ENCODE assay signal across 16 cellular contexts in genomic region chr1:85357817-85358216, GRCh38.
DNase-seq lines count a peak whose midpoint lies in the region; ATAC-seq, FAIRE-seq and TF ChIP-seq lines count a peak whose summit lies in the region.
"Had no signal": no experiment of that assay in that cellular context is flagged by ENCODE, and none has a peak within 500 bp of the region (broad histone marks: within the 10 kb centered on the region; RNA-seq: fewer than 3 reads in every experiment).

No MANE protein-coding gene starts in this region.

- H3K27ac Mint-ChIP-seq in activated naive CD8-positive, alpha-beta T cell treated with anti-CD3 and anti-CD28 coated beads, Interleukin-2, amount 50 U/mL, for 24 hours: no peak overlapping the region
- H3K27ac Mint-ChIP-seq: B cell; CD4-positive, alpha-beta T cell had no signal

- TF ChIP-seq EP300 in K562 (IDR thresholded peaks at IDR 0.05; ENCODE audit: low read length): no peak

- TF ChIP-seq CTCF in K562 (IDR thresholded peaks at IDR 0.05 in 2 of 3, conservative IDR thresholded peaks at IDR 0.05 in 1 of 3; ENCODE audit: insufficient read depth in 2 of 3, low read depth in 1 of 3, low read length in 3 of 3): no peak

- no peak overlapping the region for H3K9ac ChIP-seq in K562 (ENCODE audit: insufficient read depth in 1 of 2, low read depth in 2 of 2, low read length in 2 of 2)

- H3K9me3 ChIP-seq in K562 (replicated peaks; ENCODE audit: control insufficient read depth, insufficient read depth, low read depth, low read length): no peaks in the 10 kb centered on the region

- no peak overlapping the region for H3K4me3 ChIP-seq in K562

- FAIRE-seq in K562 (lab: Jason Lieb, UNC): no peak

- H3K4me1 Mint-ChIP-seq in activated naive CD8-positive, alpha-beta T cell treated with anti-CD3 and anti-CD28 coated beads, Interleukin-2, amount 50 U/mL, for 24 hours: no peaks in the 10 kb centered on the region
- H3K4me1 Mint-ChIP-seq: B cell had no signal

- intact Hi-C loops in K562 (cut with micrococcal nuclease): no loop called here

- CTCF ChIA-PET in K562 (lab: Yijun Ruan, JAX; ENCODE audit: low intra/inter-chr PET ratio): no interaction called here

- in situ Hi-C loops in K562 (cut with MboI): no loop called here

- no TSS peak for BruUV-seq in K562 (replicated peaks; lab: Mats Ljungman, UMichigan)

- H3K9me3 Mint-ChIP-seq in activated naive CD8-positive, alpha-beta T cell treated with anti-CD3 and anti-CD28 coated beads, Interleukin-2, amount 50 U/mL, for 24 hours: no peaks in the 10 kb centered on the region
- H3K9me3 Mint-ChIP-seq: CD4-positive, alpha-beta T cell had no signal

- 2% methylated on average over 2 of the region's 2 CpGs for WGBS in K562 (ENCODE audit: insufficient coverage, low coverage, missing lambda C conversion rate)

- POLR2A ChIA-PET in K562 (lab: Yijun Ruan, JAX): no interaction called here

- no peak overlapping the region for H3K27ac ChIP-seq in K562 (ENCODE audit: extremely low read depth, low read depth, low read length)

- no peaks in the 10 kb centered on the region for H3K27me3 Mint-ChIP-seq in activated naive CD8-positive, alpha-beta T cell treated with anti-CD3 and anti-CD28 coated beads, Interleukin-2, amount 50 U/mL, for 24 hours
- H3K27me3 Mint-ChIP-seq: B cell; CD4-positive, alpha-beta T cell had no signal

- H3K9me1 ChIP-seq in K562 (ENCODE audit: control insufficient read depth, insufficient read depth, low read length): no peaks in the 10 kb centered on the region

- no peak overlapping the region for H2AFZ ChIP-seq in K562 (ENCODE audit: low read depth, low read length)

- H3K36me3 ChIP-seq in K562 (ENCODE audit: control insufficient read depth, insufficient read depth, low read length): no peaks in the 10 kb centered on the region

- no peak for ATAC-seq in K562
- ATAC-seq in activated naive CD8-positive, alpha-beta T cell treated with anti-CD3 and anti-CD28 coated beads, Interleukin-2, amount 50 U/mL, for 24 hours: no peak

- no peaks in the 10 kb centered on the region for H3K27me3 ChIP-seq in K562 (ENCODE audit: control insufficient read depth in 2 of 2, insufficient read depth in 2 of 2, low read length in 2 of 2)

- H3K4me1 ChIP-seq in K562 (replicated peaks in 1 of 2; ENCODE audit: control insufficient read depth in 2 of 2, insufficient read depth in 2 of 2, low read length in 2 of 2): no peaks in the 10 kb centered on the region

- H3K36me3 Mint-ChIP-seq in activated naive CD8-positive, alpha-beta T cell treated with anti-CD3 and anti-CD28 coated beads, Interleukin-2, amount 50 U/mL, for 24 hours (ENCODE audit: low read depth): no peaks in the 10 kb centered on the region

- peak; percentile 43 for DNase-seq in NCI-H82 (lab: John Stamatoyannopoulos, UW)
- DNase-seq in NCI-H82 treated with DMSO at 0.1 percent for 48 hours (lab: John Stamatoyannopoulos, UW; ENCODE audit: unreplicated experiment): no peak
- DNase-seq in NAMALWA (ENCODE audit: low spot score): peak; percentile 11
- DNase-seq in K562 (ENCODE audit: extremely low read depth in 1 of 4, low spot score in 3 of 4): no peak
- DNase-seq in activated gamma-delta T cell (lab: John Stamatoyannopoulos, UW): no peak
- no peak for DNase-seq in activated naive CD8-positive, alpha-beta T cell treated with anti-CD3 and anti-CD28 coated beads, Interleukin-2, amount 50 U/mL, for 24 hours
- DNase-seq in KG1 (lab: John Stamatoyannopoulos, UW): no peak
- DNase-seq: 8988T; C1 segment of cervical spinal cord; Calu3; CD4-positive, alpha-beta T cell; DND-41; GF-D8; H7; IMR-90 had no signal

- no peak for TF ChIP-seq RAD21 in K562 (CRISPR knock-in tag; conservative IDR thresholded peaks at IDR 0.05 in 1 of 2, IDR thresholded peaks at IDR 0.05 in 1 of 2)

- H3K4me3 Mint-ChIP-seq in activated naive CD8-positive, alpha-beta T cell treated with anti-CD3 and anti-CD28 coated beads, Interleukin-2, amount 50 U/mL, for 24 hours: no peak overlapping the region
- H3K4me3 Mint-ChIP-seq: B cell; CD4-positive, alpha-beta T cell had no signal

- H3K4me2 ChIP-seq in K562 (ENCODE audit: insufficient read depth, low read length): no peak overlapping the region

- H3K79me2 ChIP-seq in K562 (ENCODE audit: control insufficient read depth, insufficient read depth, low read length): no peaks in the 10 kb centered on the region

- H4K20me1 ChIP-seq in K562 (replicated peaks; ENCODE audit: control insufficient read depth, insufficient read depth, low read length): no peaks in the 10 kb centered on the region

- TF ChIP-seq POLR2A in K562 (conservative IDR thresholded peaks at IDR 0.05): no peak

TF ChIP-seq in K562, 482 proteins besides CTCF, POLR2A, EP300 and RAD21:
- 0 out of 2 replicates have a peak, but pooled peaks have one; percentile 23 for TF ChIP-seq NFIX (CRISPR knock-in tag; IDR thresholded peaks at IDR 0.05; ENCODE audit: low read depth)
- peak; percentile 73 for TF ChIP-seq NFIC (IDR thresholded peaks at IDR 0.05)
- TF ChIP-seq ARHGAP35 (IDR thresholded peaks at IDR 0.05; ENCODE audit: partially characterized antibody): no peak

Comparison
In these comparisons a context has a peak if more than half of its experiments do, and no peak if none do; other contexts are left out.
1. DNase-seq: peak in NCI-H82 (single experiment) and NAMALWA (single experiment); none in NCI-H82 treated with DMSO at 0.1 percent for 48 hours (single experiment), K562 (0 of 4), activated gamma-delta T cell (single experiment), activated naive CD8-positive, alpha-beta T cell treated with anti-CD3 and anti-CD28 coated beads, Interleukin-2, amount 50 U/mL, for 24 hours (single experiment) and KG1 (single experiment).